Comparison of ENCODE assay signal across 24 cellular contexts in genomic region chr11:118885319-118885718, GRCh38. TPM values are rescaled to one million over a fixed set of nuclear protein-coding genes. Genes with fewer than 3 reads are reported as not detected.
DNase-seq lines count a peak whose midpoint lies in the region; ATAC-seq and TF ChIP-seq lines count a peak whose summit lies in the region.
"Had no signal": no experiment of that assay in that cellular context is flagged by ENCODE, and none has a peak within 500 bp of the region (broad histone marks: within the 10 kb centered on the region; RNA-seq: fewer than 3 reads in every experiment).

No MANE protein-coding gene starts in this region.

- peaks cover 4 to 96% (median 62%) of the 10 kb centered on the region in 4 donors for H3K4me1 Mint-ChIP-seq in CD4-positive, CD25-positive, alpha-beta regulatory T cell
- H3K4me1 Mint-ChIP-seq in CD8-positive, alpha-beta T cell (ENCODE audit: low read depth) = peaks cover 74% of the 10 kb centered on the region
- H3K4me1 Mint-ChIP-seq in activated B cell treated with CpG ODN at 0.5 μM for 24 hours = peaks cover 76% of the 10 kb centered on the region

- peak overlapping the region; percentile 94 to 99 (median 96) for H3K27ac Mint-ChIP-seq in CD4-positive, CD25-positive, alpha-beta regulatory T cell
- H3K27ac Mint-ChIP-seq in CD8-positive, alpha-beta T cell = no peak overlapping the region
- peak overlapping the region; percentile 98 for H3K27ac Mint-ChIP-seq in activated B cell treated with CpG ODN at 0.5 μM for 24 hours
- H3K27ac Mint-ChIP-seq: dendritic cell treated with granulocyte-macrophage colony-stimulating factor and Interleukin-4, amounts not matched to agents 40 ng/mL and 50 ng/mL, for 4 days had no signal

- H3K36me3 Mint-ChIP-seq in CD4-positive, CD25-positive, alpha-beta regulatory T cell = peaks cover 13% of the 10 kb centered on the region
- H3K36me3 Mint-ChIP-seq in CD8-positive, alpha-beta T cell = peaks cover 3% of the 10 kb centered on the region
- peaks cover 69% of the 10 kb centered on the region for H3K36me3 Mint-ChIP-seq in activated B cell treated with CpG ODN at 0.5 μM for 24 hours (ENCODE audit: low read depth)

- no peaks in the 10 kb centered on the region for H3K9me3 ChIP-seq in CD4-positive, CD25-positive, alpha-beta regulatory T cell (ENCODE audit: control insufficient read depth in 2 of 2, low read length in 2 of 2)
- no peaks in the 10 kb centered on the region for H3K9me3 ChIP-seq in CD8-positive, alpha-beta T cell (ENCODE audit: low read length)
- H3K9me3 ChIP-seq: pancreas had no signal

- no peak for ATAC-seq in CD4-positive, CD25-positive, alpha-beta regulatory T cell (ENCODE audit: low read depth in 2 of 2)
- ATAC-seq in CD8-positive, alpha-beta T cell = no peak
- ATAC-seq in activated B cell treated with CpG ODN at 0.5 μM for 24 hours (ENCODE audit: low read depth) (no peak), omental fat pad (ENCODE audit: low FRiP score) (no peak)
- ATAC-seq: pancreas, Right ventricle myocardium inferior, sciatic nerve had no signal

- DNase-seq in CD4-positive, CD25-positive, alpha-beta regulatory T cell = no peak
- DNase-seq in CD8-positive, alpha-beta T cell = no peak
- DNase-seq in activated B cell treated with CpG ODN at 0.5 μM for 24 hours = no peak
- peak; percentile 62 for DNase-seq in posterior vena cava (ENCODE audit: low spot score)
- DNase-seq in ACHN = no peak
- no peak for DNase-seq in omental fat pad (ENCODE audit: low spot score)
- DNase-seq in NCI-H82 (lab: John Stamatoyannopoulos, UW) = no peak
- DNase-seq: activated CD4-positive, CD25-positive, alpha-beta regulatory T cell treated with anti-CD3 and anti-CD28 coated beads, Interleukin-2, amount 50 U/mL, for 72 hours; activated gamma-delta T cell; amygdala; COR-L47; DMS79 treated with DMSO at 0.1 percent for 48 hours; MV-4-11; NCI-H187; OCI-M1; pancreas had no signal

- peak overlapping the region; percentile 76 for H3K4me3 ChIP-seq in CD4-positive, CD25-positive, alpha-beta regulatory T cell (ENCODE audit: low read depth, low read length)
- H3K4me3 ChIP-seq in CD8-positive, alpha-beta T cell (ENCODE audit: low read depth, low read length) = no peak overlapping the region
- H3K4me3 ChIP-seq: pancreas had no signal

- intact Hi-C loops in CD8-positive, alpha-beta T cell (cut with DNase I, micrococcal nuclease) = no loop called here
- intact Hi-C loops in activated B cell treated with CpG ODN at 0.5 μM for 24 hours (cut with micrococcal nuclease) (loop anchor here (2.0 kb wide), 1 partner anchor 195 kb away; no protein-coding TSS in a partner anchor), posterior vena cava (cut with DNase I) (no loop called here)

- peak overlapping the region; percentile 60 for H3K27ac ChIP-seq in CD4-positive, CD25-positive, alpha-beta regulatory T cell (ENCODE audit: insufficient read depth, low read length, poor library complexity, severe bottlenecking)
- no peak overlapping the region for H3K27ac ChIP-seq in CD8-positive, alpha-beta T cell (ENCODE audit: low read depth, low read length)
- H3K27ac ChIP-seq: KMS-11, pancreas had no signal

- peaks cover 0 to 2% (median 0%) of the 10 kb centered on the region in 7 donors for H3K9me3 Mint-ChIP-seq in CD4-positive, CD25-positive, alpha-beta regulatory T cell
- no peaks in the 10 kb centered on the region for H3K9me3 Mint-ChIP-seq in CD8-positive, alpha-beta T cell
- H3K9me3 Mint-ChIP-seq in activated B cell treated with CpG ODN at 0.5 μM for 24 hours = no peaks in the 10 kb centered on the region
- H3K9me3 Mint-ChIP-seq: dendritic cell treated with granulocyte-macrophage colony-stimulating factor and Interleukin-4, amounts not matched to agents 40 ng/mL and 50 ng/mL, for 4 days had no signal

- in situ Hi-C loops in ACHN (cut with HindIII; ENCODE audit: low pct_ligation_motif_present, low pct_unique_long_range_greater_than_20kb, low sequenced_read_pairs) = no loop called here

- H3K4me1 ChIP-seq in CD4-positive, CD25-positive, alpha-beta regulatory T cell (ENCODE audit: control insufficient read depth, insufficient read depth, low read length, poor library complexity, severe bottlenecking) = peaks cover 53% of the 10 kb centered on the region
- H3K4me1 ChIP-seq in CD8-positive, alpha-beta T cell (ENCODE audit: insufficient read depth, low read length) = peaks cover 54% of the 10 kb centered on the region

- peak overlapping the region; percentile 83 to 93 (median 90) for H3K4me3 Mint-ChIP-seq in CD4-positive, CD25-positive, alpha-beta regulatory T cell
- H3K4me3 Mint-ChIP-seq in CD8-positive, alpha-beta T cell = peak overlapping the region; percentile 32
- peak overlapping the region; percentile 98 for H3K4me3 Mint-ChIP-seq in activated B cell treated with CpG ODN at 0.5 μM for 24 hours
- H3K4me3 Mint-ChIP-seq: dendritic cell treated with granulocyte-macrophage colony-stimulating factor and Interleukin-4, amounts not matched to agents 40 ng/mL and 50 ng/mL, for 4 days had no signal

- TF ChIP-seq CTCF in CD8-positive, alpha-beta T cell (IDR thresholded peaks at IDR 0.05) = no peak
- no peak for TF ChIP-seq CTCF in activated B cell treated with CpG ODN at 0.5 μM for 24 hours (IDR thresholded peaks at IDR 0.05)
- TF ChIP-seq CTCF in omental fat pad (IDR thresholded peaks at IDR 0.05) = no peak

- H3K36me3 ChIP-seq in CD4-positive, CD25-positive, alpha-beta regulatory T cell (ENCODE audit: control insufficient read depth, insufficient read depth, low read length) = no peaks in the 10 kb centered on the region
- no peaks in the 10 kb centered on the region for H3K36me3 ChIP-seq in CD8-positive, alpha-beta T cell (ENCODE audit: insufficient read depth, low read length)
- H3K36me3 ChIP-seq: pancreas had no signal

- POLR2A ChIA-PET in CD8-positive, alpha-beta T cell (lab: Charles Lee) = interaction anchor here (0.7 to 1.6 kb wide), 3 partner anchors 8 to 15 kb away, joined by 3 to 5 read pairs (median 4); no protein-coding TSS in a partner anchor
- POLR2A ChIA-PET in activated B cell treated with CpG ODN at 0.5 μM for 24 hours (lab: Charles Lee) = interaction anchor here (0.7 to 3.5 kb wide), 13 partner anchors 15 to 119 kb away, joined by 3 to 27 read pairs (median 5); partner anchors contain the start of gene BCL9L

- H3K27me3 Mint-ChIP-seq in CD4-positive, CD25-positive, alpha-beta regulatory T cell = peaks cover 6% of the 10 kb centered on the region
- H3K27me3 Mint-ChIP-seq in CD8-positive, alpha-beta T cell (ENCODE audit: low read depth) = no peaks in the 10 kb centered on the region
- H3K27me3 Mint-ChIP-seq in activated B cell treated with CpG ODN at 0.5 μM for 24 hours = no peaks in the 10 kb centered on the region

- H3K27me3 ChIP-seq in CD4-positive, CD25-positive, alpha-beta regulatory T cell (ENCODE audit: control insufficient read depth, insufficient read depth, low read length) = no peaks in the 10 kb centered on the region
- H3K27me3 ChIP-seq in CD8-positive, alpha-beta T cell (ENCODE audit: insufficient read depth, low read length) = no peaks in the 10 kb centered on the region
- H3K27me3 ChIP-seq: pancreas had no signal

- CTCF ChIA-PET in CD8-positive, alpha-beta T cell (lab: Charles Lee) = interaction anchor here (1.8 to 1.9 kb wide), 2 partner anchors 72 to 93 kb away, joined by 5 read pairs; partner anchors contain the start of gene UPK2
- CTCF ChIA-PET in activated B cell treated with CpG ODN at 0.5 μM for 24 hours (lab: Charles Lee) = interaction anchor here (2.0 to 5.3 kb wide), 3 partner anchors 15 to 64 kb away, joined by 8 to 48 read pairs (median 10); no protein-coding TSS in a partner anchor

RNA-seq across cellular contexts. Expression of gene CXCR5, which starts 1.6 kb away (rescaled TPM):
- total RNA-seq in CD4-positive, CD25-positive, alpha-beta regulatory T cell = 4.8 TPM
- 10 to 100 TPM in 1 of 4 donors, 1 to 10 TPM in 3; 3.3 to 10.7 (median 6.0) TPM for polyA plus RNA-seq in CD4-positive, CD25-positive, alpha-beta regulatory T cell
- 1 to 10 TPM; 7.6 to 8.0 TPM for total RNA-seq in CD8-positive, alpha-beta T cell
- total RNA-seq in activated B cell treated with CpG ODN at 0.5 μM for 24 hours (198 and 199 TPM in 2 replicates), posterior vena cava (under 1 TPM in 1 of 2 donors, not detected in 1; 0.10 TPM), omental fat pad (under 1 TPM in 2 of 4 donors, not detected in 2; 0.09 to 0.12 TPM)
- total RNA-seq: endothelial cell of umbilical vein, HT1080, lung microvascular endothelial cell, myocyte, Right ventricle myocardium inferior had no signal
- polyA plus RNA-seq: endothelial cell of umbilical vein had no signal

RNA-seq across cellular contexts. Expression of gene BCL9L, which starts 40.4 kb away (rescaled TPM):
- total RNA-seq in CD4-positive, CD25-positive, alpha-beta regulatory T cell = 229 TPM
- 1 to 10 TPM; 2.1 to 4.1 (median 3.1) TPM for polyA plus RNA-seq in CD4-positive, CD25-positive, alpha-beta regulatory T cell
- total RNA-seq in CD8-positive, alpha-beta T cell = 100 to 1,000 TPM; 437 to 439 TPM
- 20.4 and 21.9 TPM in 2 replicates for total RNA-seq in activated B cell treated with CpG ODN at 0.5 μM for 24 hours
- 10 to 100 TPM; 89.2 to 89.5 TPM for total RNA-seq in posterior vena cava
- 10 to 100 TPM; 13.5 to 24.0 (median 17.3) TPM for total RNA-seq in omental fat pad

Comparison
In these comparisons a context has a peak if more than half of its experiments do, and no peak if none do; other contexts are left out.
1. H3K4me3 Mint-ChIP-seq: peak in every context shown above with its lines; median percentile 98 in activated B cell treated with CpG ODN at 0.5 μM for 24 hours; 90 in CD4-positive, CD25-positive, alpha-beta regulatory T cell; 32 in CD8-positive, alpha-beta T cell.
2. RNA of gene CXCR5, which starts 1.6 kb away (total RNA-seq): 198 to 199 TPM in activated B cell treated with CpG ODN at 0.5 μM for 24 hours; 7.6 to 8.0 TPM in CD8-positive, alpha-beta T cell, 4.8 TPM in CD4-positive, CD25-positive, alpha-beta regulatory T cell (single experiment), 0.10 TPM in posterior vena cava and 0.09 to 0.12 TPM in omental fat pad; every median in the first group is over 10 times any median in the second.